In the genomic region with DNA sequence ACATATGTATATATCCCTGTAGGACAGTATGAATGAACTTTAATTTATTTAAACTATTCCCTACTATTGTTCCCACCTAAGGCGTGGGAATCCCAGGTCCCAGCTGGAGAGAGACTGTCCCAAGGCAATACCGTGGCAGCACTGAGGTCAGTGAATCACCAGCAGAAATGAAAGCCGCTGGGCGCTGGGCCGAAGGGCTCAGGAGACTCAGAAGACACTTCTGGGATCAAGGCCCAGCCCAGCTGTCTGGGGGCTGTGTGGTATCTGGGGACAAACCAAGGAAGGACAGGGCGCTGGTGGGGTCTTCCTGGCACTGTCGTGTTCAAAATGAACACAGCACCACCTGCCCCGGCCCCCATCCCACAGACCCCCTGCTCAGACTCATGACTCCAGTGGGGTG, we compare ENCODE assay signal across 19 cellular contexts. TPM values are rescaled to one million over a fixed set of nuclear protein-coding genes. Genes with fewer than 3 reads are reported as not detected.
A peak's percentile ranks its signal among the peaks of the same experiment; 100 is the strongest.
DNase-seq lines count a peak whose midpoint lies in the region; TF ChIP-seq lines count a peak whose summit lies in the region.
"Had no signal": no experiment of that assay in that cellular context is flagged by ENCODE, and none has a peak within 500 bp of the region (broad histone marks: within the 10 kb centered on the region; RNA-seq: fewer than 3 reads in every experiment).

No MANE protein-coding gene starts in this region.

- no peak overlapping the region for H2AFZ ChIP-seq in GM23248

- no peak for TF ChIP-seq POLR2A in adrenal gland (IDR thresholded peaks at IDR 0.05)

- H3K4me3 ChIP-seq in GM23248 (no peak overlapping the region), adrenal gland (no peak overlapping the region)
- H3K4me3 ChIP-seq: esophagus squamous epithelium, SJCRH30, suprapubic skin had no signal

- H3K9me3 ChIP-seq in GM23248 (ENCODE audit: low read depth) (no peaks in the 10 kb centered on the region), adrenal gland (replicated peaks in 1 of 3) (no peaks in the 10 kb centered on the region)
- H3K9me3 ChIP-seq: esophagus squamous epithelium, SJCRH30, suprapubic skin had no signal

- 81 to 86% methylated on average over 6 to 8 of the region's 8 CpGs for WGBS in GM23248 (ENCODE audit: low coverage in 1 of 2, low lambda C conversion rate in 2 of 2, missing lambda C conversion rate in 2 of 2), 2 experiments
- 52 to 77% (median 57%) methylated on average over 8 of the region's 8 CpGs for WGBS in adrenal gland, 4 donors

- no peak overlapping the region for H3K4me2 ChIP-seq in GM23248 (ENCODE audit: unreplicated experiment)

- H3K4me1 ChIP-seq in GM23248 (ENCODE audit: insufficient read depth): peaks cover 13% of the 10 kb centered on the region
- peaks cover 0 to 16% of the 10 kb centered on the region in 2 donors for H3K4me1 ChIP-seq in adrenal gland (replicated peaks in 1 of 2)

- H3K27ac ChIP-seq in GM23248 (no peak overlapping the region), adrenal gland (no peak overlapping the region)
- H3K27ac ChIP-seq: esophagus squamous epithelium, SJCRH30, suprapubic skin had no signal

- H3K79me2 ChIP-seq in GM23248 (ENCODE audit: insufficient read depth): no peaks in the 10 kb centered on the region

- H4K20me1 ChIP-seq in GM23248 (ENCODE audit: insufficient read depth): no peaks in the 10 kb centered on the region

- TF ChIP-seq CTCF in adrenal gland (IDR thresholded peaks at IDR 0.05): no peak

- H3K27me3 ChIP-seq in GM23248 (replicated peaks; ENCODE audit: insufficient read depth) (no peaks in the 10 kb centered on the region), adrenal gland (no peaks in the 10 kb centered on the region)
- H3K27me3 ChIP-seq: esophagus squamous epithelium, SJCRH30, suprapubic skin had no signal

- H3K9me2 ChIP-seq in GM23248 (ENCODE audit: insufficient read depth): no peaks in the 10 kb centered on the region

- in situ Hi-C loops in ACHN (cut with HindIII; ENCODE audit: low pct_ligation_motif_present, low pct_unique_long_range_greater_than_20kb, low sequenced_read_pairs) (no loop called here), GM23248 (cut with MboI) (no loop called here)

- no peaks in the 10 kb centered on the region for H3K36me3 ChIP-seq in GM23248 (ENCODE audit: low read depth)
- no peaks in the 10 kb centered on the region for H3K36me3 ChIP-seq in adrenal gland (replicated peaks in 1 of 2)
- H3K36me3 ChIP-seq: esophagus squamous epithelium, SJCRH30, suprapubic skin had no signal

- H3F3A ChIP-seq in GM23248 (ENCODE audit: insufficient read depth): peaks cover 7% of the 10 kb centered on the region

- H3K9ac ChIP-seq in GM23248: no peak overlapping the region

- DNase-seq in ACHN (peak; percentile 78), GM23248 (peak; percentile 36), adrenal gland (peak in 6 of 7 donors; percentile 36 to 67 (median 64)), hepatic stellate cell (ENCODE audit: low spot score) (peak; percentile 90), middle frontal gyrus (ENCODE audit: extremely low spot score, low spot score) (no peak), OCI-M1 (lab: John Stamatoyannopoulos, UW) (no peak), NCI-H69 (lab: John Stamatoyannopoulos, UW) (no peak)
- DNase-seq in activated T-cell treated with anti-CD3 and anti-CD28 coated beads, Interleukin-2, amount 50 U/mL, for 48 hours: no peak
- DNase-seq: activated CD8-positive, alpha-beta memory T cell treated with anti-CD3 and anti-CD28 coated beads for 24 hours; AML-193; amygdala; esophagus squamous epithelium; naive thymus-derived CD8-positive, alpha-beta T cell; SJCRH30; stimulated activated CD4-positive, alpha-beta T cell treated with anti-CD3 and anti-CD28 coated beads, Interleukin-2, amount 100 ng/mL, for 24 hours had no signal

- intact Hi-C loops in adrenal gland (cut with DNase I): no loop called here

RNA-seq across cellular contexts. Expression of a gene that starts 49.6 kb away (rescaled TPM):
- total RNA-seq in GM23248 (2014; rRNA removed; shearing (Covaris generic)): not detected in 2 replicates
- polyA plus RNA-seq in GM23248 (2016; fragmentation: Nextera tagmentation; extraction: Ambion mirVana) (not detected in 2 replicates), adrenal gland (not detected)
- not detected for total RNA-seq in adrenal gland
- total RNA-seq: activated T-helper 2 cell treated with anti-CD3 and anti-CD28 coated beads, Interferon-gamma antibody, Interleukin-2, Interleukin-4, amounts not matched to agents 10 μg/mL and 5 μg/mL and 100 μg/mL, durations not matched to agents 14 hours and 24 hours and 36 hours; dermis microvascular lymphatic vessel endothelial cell; esophagus squamous epithelium; lower leg skin; naive thymus-derived CD8-positive, alpha-beta T cell; suprapubic skin had no signal
- polyA plus RNA-seq: naive thymus-derived CD8-positive, alpha-beta T cell had no signal

Comparison
In these comparisons a context has a peak if more than half of its experiments do, and no peak if none do; other contexts are left out.
1. DNase-seq: peak in ACHN (single experiment), GM23248 (single experiment), adrenal gland (6 of 7) and hepatic stellate cell (single experiment); none in middle frontal gyrus (single experiment), OCI-M1 (single experiment), activated T-cell treated with anti-CD3 and anti-CD28 coated beads, Interleukin-2, amount 50 U/mL, for 48 hours (0 of 2) and NCI-H69 (single experiment).